8 cellular contexts compared by ENCODE assay signal in the genomic region with DNA sequence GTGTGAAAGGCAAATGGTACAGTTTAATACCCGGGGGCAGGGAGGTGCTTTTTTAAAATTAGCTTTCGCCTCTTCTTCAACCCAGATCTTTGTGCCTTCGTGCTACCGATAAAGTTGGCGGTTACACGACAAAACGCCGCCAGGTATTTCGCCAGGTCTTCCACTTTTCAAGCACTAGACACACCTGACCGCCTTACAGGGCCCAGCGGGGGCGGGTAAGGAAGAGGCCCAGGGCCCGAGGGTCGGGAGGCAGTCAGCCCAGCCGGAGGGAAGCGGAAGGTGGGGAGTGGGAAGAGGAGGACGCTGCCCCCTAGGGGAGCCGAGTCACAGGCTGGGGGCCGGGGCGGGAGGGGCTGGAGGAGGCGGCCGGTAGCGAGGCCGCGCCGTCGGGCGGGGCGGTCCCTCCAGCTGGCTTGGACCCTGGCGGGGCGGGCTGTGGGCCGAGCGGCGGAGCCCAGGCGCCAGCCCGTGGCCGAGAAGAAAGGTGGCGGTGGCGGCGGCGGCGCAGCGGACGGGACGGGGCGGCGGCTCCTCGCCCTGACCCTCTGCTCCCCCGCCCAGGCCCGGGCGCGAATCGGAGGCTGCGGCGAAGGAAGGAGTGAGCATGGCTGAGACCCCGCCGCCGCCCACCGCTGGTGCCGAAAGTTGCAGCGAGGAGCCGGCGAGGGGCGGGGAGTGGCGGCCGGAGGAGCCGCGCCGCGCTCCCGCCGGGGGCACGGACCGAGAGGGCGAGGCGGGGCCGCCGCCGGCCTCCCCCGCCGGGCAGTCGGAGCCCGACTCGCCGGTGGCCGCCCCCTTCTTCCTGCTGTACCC. TPM values are rescaled to one million over a fixed set of nuclear protein-coding genes. Genes with fewer than 3 reads are reported as not detected.
DNase-seq lines count a peak whose midpoint lies in the region; ATAC-seq and TF ChIP-seq lines count a peak whose summit lies in the region.

No MANE protein-coding gene starts in this region.

- intact Hi-C loops in psoas muscle (cut with DNase I) = loop anchor here (1.0 to 10.0 kb wide), 5 partner anchors 16 to 290 kb away; partner anchors contain the start of genes GRSF1 (in 2 of the 2), DCK (in 1 of the 2) and UTP3 (in 1 of the 2)

- no peaks in the 10 kb centered on the region for H3K27me3 ChIP-seq in right atrium auricular region
- no peaks in the 10 kb centered on the region for H3K27me3 ChIP-seq in psoas muscle (ENCODE audit: insufficient read depth in 3 of 3, low read length in 2 of 3)

- H3K9me3 Mint-ChIP-seq in HFFc6 = no peaks in the 10 kb centered on the region
- H3K9me3 Mint-ChIP-seq in T-helper 1 cell treated with Interleukin-12 subunit alpha and Interleukin-12 subunit beta and Interleukin-4 antibody, amounts not matched to agents 30 μg/mL and 1 μg/mL, for 36 hours = no peaks in the 10 kb centered on the region

- H3K4me1 ChIP-seq in right atrium auricular region = peaks cover 0 to 26% of the 10 kb centered on the region in 2 donors
- peaks cover 20% of the 10 kb centered on the region for H3K4me1 ChIP-seq in psoas muscle

- WGBS in psoas muscle, 3 donors = 1% methylated on average over 21 to 86 of the region's 86 CpGs

- ATAC-seq in psoas muscle = peak; percentile 73 to 84 (median 76)

- H3K9me3 ChIP-seq in right atrium auricular region = no peaks in the 10 kb centered on the region
- H3K9me3 ChIP-seq in psoas muscle = no peaks in the 10 kb centered on the region

- H3K36me3 Mint-ChIP-seq in HFFc6 (ENCODE audit: low read depth) = no peaks in the 10 kb centered on the region
- peaks cover 2% of the 10 kb centered on the region for H3K36me3 Mint-ChIP-seq in T-helper 1 cell treated with Interleukin-12 subunit alpha and Interleukin-12 subunit beta and Interleukin-4 antibody, amounts not matched to agents 30 μg/mL and 1 μg/mL, for 36 hours (ENCODE audit: low read depth)

- H3K4me1 Mint-ChIP-seq in HFFc6 (ENCODE audit: low read depth) = peaks cover 34% of the 10 kb centered on the region
- peaks cover 21% of the 10 kb centered on the region for H3K4me1 Mint-ChIP-seq in T-helper 1 cell treated with Interleukin-12 subunit alpha and Interleukin-12 subunit beta and Interleukin-4 antibody, amounts not matched to agents 30 μg/mL and 1 μg/mL, for 36 hours (ENCODE audit: low read depth)

- no peaks in the 10 kb centered on the region for H3K36me3 ChIP-seq in right atrium auricular region
- H3K36me3 ChIP-seq in psoas muscle (ENCODE audit: insufficient read depth in 1 of 2, low read depth in 1 of 2) = no peaks in the 10 kb centered on the region

- peak; percentile 21 for TF ChIP-seq POLR2A in NB4 (IDR thresholded peaks at IDR 0.05; ENCODE audit: extremely low read depth, insufficient read length)

- peak; percentile 43 for TF ChIP-seq CTCF in GM12873 (IDR thresholded peaks at IDR 0.05; ENCODE audit: insufficient read depth, low read depth, low read length, missing control alignments)
- peak; percentile 69 for TF ChIP-seq CTCF in HFFc6 (IDR thresholded peaks at IDR 0.05)
- TF ChIP-seq CTCF in NB4 (IDR thresholded peaks at IDR 0.05; ENCODE audit: low read depth, low read length) = peak; percentile 28
- peak; percentile 13 to 65 for TF ChIP-seq CTCF in right atrium auricular region (IDR thresholded peaks at IDR 0.05)
- TF ChIP-seq CTCF in psoas muscle (IDR thresholded peaks at IDR 0.05) = peak; percentile 33

- H3K4me3 Mint-ChIP-seq in HFFc6 = peak overlapping the region; percentile 89
- H3K4me3 Mint-ChIP-seq in T-helper 1 cell treated with Interleukin-12 subunit alpha and Interleukin-12 subunit beta and Interleukin-4 antibody, amounts not matched to agents 30 μg/mL and 1 μg/mL, for 36 hours = peak overlapping the region; percentile 87

- H3K27me3 Mint-ChIP-seq in HFFc6 (ENCODE audit: insufficient read depth) = no peaks in the 10 kb centered on the region
- H3K27me3 Mint-ChIP-seq in T-helper 1 cell treated with Interleukin-12 subunit alpha and Interleukin-12 subunit beta and Interleukin-4 antibody, amounts not matched to agents 30 μg/mL and 1 μg/mL, for 36 hours (ENCODE audit: low read depth) = no peaks in the 10 kb centered on the region

- DNase-seq in HFFc6 = peak; percentile 23
- DNase-seq in NB4 (ENCODE audit: low read depth) = peak; percentile 87
- DNase-seq in anterior cingulate cortex (lab: John Stamatoyannopoulos, UW) = peak in 54 of 58 donors; percentile 15 to 81 (median 60)
- DNase-seq in right atrium auricular region (ENCODE audit: low spot score) = peak; percentile 74
- peak; percentile 86 to 87 for DNase-seq in psoas muscle
- no peak for DNase-seq in SIG-M5 (lab: John Stamatoyannopoulos, UW)

- H3K4me3 ChIP-seq in NB4 (ENCODE audit: low read depth, low read length) (peak overlapping the region; percentile 82), right atrium auricular region (peak overlapping the region; percentile 84 to 91), psoas muscle (peak overlapping the region; percentile 85)

- peak overlapping the region; percentile 95 for H3K27ac Mint-ChIP-seq in HFFc6
- H3K27ac Mint-ChIP-seq in T-helper 1 cell treated with Interleukin-12 subunit alpha and Interleukin-12 subunit beta and Interleukin-4 antibody, amounts not matched to agents 30 μg/mL and 1 μg/mL, for 36 hours = peak overlapping the region; percentile 81

- H3K27ac ChIP-seq in right atrium auricular region (peak overlapping the region; percentile 95 to 96), psoas muscle (peak overlapping the region; percentile 98)

RNA-seq across cellular contexts. Expression of gene UTP3, which starts 16.2 kb away (rescaled TPM):
- total RNA-seq in HFFc6 (2021; fragmentation: NEBNext Ultra II Directional; extraction: Animal tissue kit (Norgen Biotek cat#: 25700)) = 10 to 100 TPM; 38.8 to 48.0 (median 43.1) TPM
- total RNA-seq in right atrium auricular region = 10 to 100 TPM; 12.5 to 14.0 TPM
- 10 to 100 TPM; 13.1 to 22.6 (median 20.2) TPM for total RNA-seq in psoas muscle
- polyA plus RNA-seq in psoas muscle = 10 to 100 TPM; 13.0 to 32.5 (median 28.6) TPM

RNA-seq across cellular contexts. Expression of gene RUFY3, which starts 17.2 kb away (rescaled TPM):
- 10 to 100 TPM; 35.7 to 44.8 (median 38.4) TPM for total RNA-seq in HFFc6 (2021; fragmentation: NEBNext Ultra II Directional; extraction: Animal tissue kit (Norgen Biotek cat#: 25700))
- total RNA-seq in right atrium auricular region = 10 to 100 TPM; 14.7 to 16.7 TPM
- 10 to 100 TPM; 31.3 to 53.7 (median 43.3) TPM for total RNA-seq in psoas muscle
- polyA plus RNA-seq in psoas muscle = 10 to 100 TPM; 15.1 to 35.2 (median 27.7) TPM

RNA-seq across cellular contexts. Expression of gene JCHAIN, which starts 38.2 kb away (rescaled TPM):
- 1 to 10 TPM in 1 of 6 experiments, under 1 TPM in 4, not detected in 1; 0.15 to 1.3 (median 0.46) TPM for total RNA-seq in HFFc6 (2021; fragmentation: NEBNext Ultra II Directional; extraction: Animal tissue kit (Norgen Biotek cat#: 25700))
- 1 to 10 TPM; 1.8 to 2.7 TPM for total RNA-seq in right atrium auricular region
- total RNA-seq in psoas muscle = 1 to 10 TPM in 3 of 4 donors, under 1 TPM in 1; 0.50 to 3.0 (median 1.7) TPM
- under 1 TPM; 0.13 to 0.73 (median 0.15) TPM for polyA plus RNA-seq in psoas muscle
